24 cellular contexts compared by ENCODE assay signal in the genomic region with DNA sequence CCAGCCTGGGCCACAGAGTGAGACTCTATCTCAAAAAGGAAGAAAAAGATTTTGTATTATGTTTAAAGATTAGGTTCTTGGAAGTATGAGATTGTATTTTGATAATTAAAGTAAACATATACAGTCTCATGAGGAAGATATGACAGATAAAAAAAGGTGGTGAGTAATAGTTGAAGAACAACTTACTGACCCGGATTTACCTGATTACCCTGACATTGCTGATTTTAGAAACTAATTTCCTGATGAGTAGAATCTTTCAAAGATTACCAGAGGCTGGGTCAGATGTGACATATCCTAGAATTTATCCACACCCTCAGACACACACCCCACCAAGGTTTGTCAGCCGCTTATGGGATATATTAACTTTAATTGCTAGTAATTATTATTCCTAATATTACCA.
"Had no signal": no experiment of that assay in that cellular context is flagged by ENCODE, and none has a peak within 500 bp of the region (broad histone marks: within the 10 kb centered on the region; RNA-seq: fewer than 3 reads in every experiment).

No MANE protein-coding gene starts in this region.

- H3K4me3 ChIP-seq: K562, Peyer's patch, SJCRH30 had no signal

- H3K36me3 Mint-ChIP-seq: IgD-negative memory B cell had no signal

- H3K36me3 ChIP-seq: Peyer's patch, SJCRH30 had no signal

- H3K27ac Mint-ChIP-seq: IgD-negative memory B cell had no signal

- H3K9ac ChIP-seq: KMS-11 had no signal

- ATAC-seq: K562, Right ventricle myocardium inferior, SK-N-SH treated with all-trans-retinoic acid at 6 μM for 48 hours had no signal

- FAIRE-seq: HTR-8/SVneo, K562 had no signal

- H3K9me3 ChIP-seq: Peyer's patch, SJCRH30 had no signal

- H3K27me3 Mint-ChIP-seq: IgD-negative memory B cell had no signal

- H3K4me3 Mint-ChIP-seq: IgD-negative memory B cell had no signal

- H3K4me2 ChIP-seq: KMS-11 had no signal

- H3K27me3 ChIP-seq: Peyer's patch, SJCRH30 had no signal

- DNase-seq: Kasumi-1, MM.1S, NCI-H1092 treated with DMSO at 0.1 percent for 48 hours, NCI-H1436, NCI-H187, NCI-H2029, NCI-H2081 treated with DMSO at 0.1 percent for 48 hours, NCI-H2171, NCI-H226, NCI-H446, NCI-H510A, NCI-H524 treated with DMSO at 0.1 percent for 48 hours, NCI-H69, NCI-H774, Peyer's patch, SHP77 treated with DMSO at 0.1 percent for 48 hours, SJCRH30 had no signal

- H3K9me3 Mint-ChIP-seq: IgD-negative memory B cell had no signal

- H3K27ac ChIP-seq: HL-60, KMS-11, Peyer's patch, SJCRH30 had no signal

- H3K4me1 ChIP-seq: Peyer's patch, SJCRH30 had no signal
